In genomic region chr20:34525709-34526416, GRCh38 we compare ENCODE assay signal across 1 cellular context.
TF ChIP-seq lines count a peak whose summit lies in the region.

No MANE protein-coding gene starts in this region.

TF ChIP-seq in A549, 52 proteins besides CTCF, POLR2A, EP300 and RAD21 (continued from another document):
- TF ChIP-seq ATOH8 (CRISPR knock-in tag; IDR thresholded peaks at IDR 0.05; ENCODE audit: low read depth): no peak; the same call in 1 of the 2 replicates
- TF ChIP-seq POLR2AphosphoS2 (conservative IDR thresholded peaks at IDR 0.05; ENCODE audit: low read length): no peak
- no peak; the same call in 1 of the 2 replicates for TF ChIP-seq RARB (CRISPR knock-in tag; IDR thresholded peaks at IDR 0.05)
- TF ChIP-seq CBX2 (IDR thresholded peaks at IDR 0.05; ENCODE audit: borderline replicate concordance, low read depth): no peak
- no peak for TF ChIP-seq NR3C1 (IDR thresholded peaks at IDR 0.05)
- no peak for TF ChIP-seq ELK1 (IDR thresholded peaks at IDR 0.05; ENCODE audit: low read depth, low read length)
- TF ChIP-seq BHLHE40 (IDR thresholded peaks at IDR 0.05; ENCODE audit: low read depth, low read length): no peak
- no peak; the same call in 1 of the 2 replicates for TF ChIP-seq EHF (CRISPR knock-in tag; IDR thresholded peaks at IDR 0.05)
- TF ChIP-seq RCOR1 (IDR thresholded peaks at IDR 0.05; ENCODE audit: low read depth, low read length): no peak
- TF ChIP-seq MAZ (IDR thresholded peaks at IDR 0.05; ENCODE audit: borderline replicate concordance, low read depth, low read length): no peak
- TF ChIP-seq GATA3 (IDR thresholded peaks at IDR 0.05; ENCODE audit: borderline replicate concordance): peak; percentile 88; the same call in 1 of the 2 replicates
- TF ChIP-seq EHMT2 (IDR thresholded peaks at IDR 0.05; ENCODE audit: low read depth): no peak
- peak; percentile 87 for TF ChIP-seq MAX (IDR thresholded peaks at IDR 0.05)
- TF ChIP-seq BCL3 (IDR thresholded peaks at IDR 0.05): peak; percentile 94
- 0 out of 2 replicates have a peak, but pooled peaks have one; percentile 17 for TF ChIP-seq HEYL (CRISPR knock-in tag; IDR thresholded peaks at IDR 0.05)
- TF ChIP-seq REST (IDR thresholded peaks at IDR 0.05): no peak
- TF ChIP-seq FOXS1 (CRISPR knock-in tag; IDR thresholded peaks at IDR 0.05): peak; percentile 96
- TF ChIP-seq FOSB (CRISPR knock-in tag; IDR thresholded peaks at IDR 0.05): peak; percentile 56; the same call in 1 of the 2 replicates
- TF ChIP-seq HOXB13 (CRISPR knock-in tag; IDR thresholded peaks at IDR 0.05; ENCODE audit: low read depth): no peak
- TF ChIP-seq JUNB (IDR thresholded peaks at IDR 0.05): peak; percentile 96
- no peak for TF ChIP-seq USF2 (IDR thresholded peaks at IDR 0.05)
- TF ChIP-seq HDAC2 (IDR thresholded peaks at IDR 0.05): no peak
- TF ChIP-seq HOXA7 (CRISPR knock-in tag; IDR thresholded peaks at IDR 0.05): no peak
- TF ChIP-seq SREBF2 (IDR thresholded peaks at IDR 0.05): no peak
- peak; percentile 72; the same call in 1 of the 2 replicates for TF ChIP-seq HOXB5 (CRISPR knock-in tag; IDR thresholded peaks at IDR 0.05)
- TF ChIP-seq TP53 (CRISPR knock-in tag; IDR thresholded peaks at IDR 0.05): no peak
- no peak for TF ChIP-seq ZFP36 (IDR thresholded peaks at IDR 0.05; ENCODE audit: borderline replicate concordance, partially characterized antibody)
- TF ChIP-seq JUN (IDR thresholded peaks at IDR 0.05): peak; percentile 96
- TF ChIP-seq ZNF302 (CRISPR knock-in tag; IDR thresholded peaks at IDR 0.05): no peak
- no peak for TF ChIP-seq KDM5A (IDR thresholded peaks at IDR 0.05)
